15 cellular contexts compared by ENCODE assay signal in genomic region chr1:209512821-209513220, GRCh38.
DNase-seq lines count a peak whose midpoint lies in the region; ATAC-seq and TF ChIP-seq lines count a peak whose summit lies in the region.
"Had no signal": no experiment of that assay in that cellular context is flagged by ENCODE, and none has a peak within 500 bp of the region (broad histone marks: within the 10 kb centered on the region; RNA-seq: fewer than 3 reads in every experiment).

No MANE protein-coding gene starts in this region.

- H3K36me3 Mint-ChIP-seq in HFFc6 (ENCODE audit: low read depth), result no peaks in the 10 kb centered on the region

- peak overlapping the region; percentile 73 for H3K27ac Mint-ChIP-seq in HFFc6
- H3K27ac Mint-ChIP-seq: T-helper 17 cell had no signal

- TF ChIP-seq CTCF in HFFc6 (IDR thresholded peaks at IDR 0.05), result no peak
- no peak for TF ChIP-seq CTCF in esophagus muscularis mucosa (IDR thresholded peaks at IDR 0.05)
- no peak for TF ChIP-seq CTCF in breast epithelium (IDR thresholded peaks at IDR 0.05)

- no peaks in the 10 kb centered on the region for H3K36me3 ChIP-seq in ACC112 (ENCODE audit: insufficient read depth, low read length)
- no peaks in the 10 kb centered on the region for H3K36me3 ChIP-seq in esophagus muscularis mucosa
- no peaks in the 10 kb centered on the region for H3K36me3 ChIP-seq in breast epithelium
- H3K36me3 ChIP-seq: HAP-1, SJCRH30 had no signal

- H3K4me1 ChIP-seq in ACC112 (ENCODE audit: control insufficient read depth, insufficient read depth, low read length, unreplicated experiment) (no peaks in the 10 kb centered on the region), esophagus muscularis mucosa (no peaks in the 10 kb centered on the region), breast epithelium (no peaks in the 10 kb centered on the region)
- H3K4me1 ChIP-seq: HAP-1 had no signal

- H3K27me3 ChIP-seq in ACC112 (ENCODE audit: insufficient read depth, low read length) (peaks cover 34% of the 10 kb centered on the region; the same call in 1 of the 2 replicates), esophagus muscularis mucosa (peaks cover 0 to 9% (median 0%) of the 10 kb centered on the region in 4 donors), breast epithelium (no peaks in the 10 kb centered on the region)
- H3K27me3 ChIP-seq: SJCRH30 had no signal

- H3K79me2 ChIP-seq in ACC112 (ENCODE audit: control insufficient read depth, insufficient read depth, low read length, unreplicated experiment), result no peaks in the 10 kb centered on the region

- peak; percentile 24 for DNase-seq in HFFc6
- peak; percentile 29 for DNase-seq in OCI-M1 (lab: John Stamatoyannopoulos, UW)
- DNase-seq in esophagus muscularis mucosa (ENCODE audit: extremely low spot score), result peak; percentile 50
- DNase-seq in HUDEP-2 (lab: John Stamatoyannopoulos, UW; ENCODE audit: unreplicated experiment in 76 of 76), result no peak
- no peak for DNase-seq in breast epithelium (ENCODE audit: low spot score in 2 of 2)
- no peak for DNase-seq in G401 (ENCODE audit: low spot score)
- DNase-seq: DND-41, GOT3, KG1, T-helper 17 cell had no signal

- H3K9me3 ChIP-seq in esophagus muscularis mucosa, result no peaks in the 10 kb centered on the region
- no peaks in the 10 kb centered on the region for H3K9me3 ChIP-seq in breast epithelium
- H3K9me3 ChIP-seq: HAP-1 had no signal

- peak overlapping the region; percentile 30 for H3K4me3 Mint-ChIP-seq in HFFc6
- H3K4me3 Mint-ChIP-seq: T-helper 17 cell had no signal

- no peak for TF ChIP-seq POLR2A in esophagus muscularis mucosa (IDR thresholded peaks at IDR 0.05; ENCODE audit: low read depth)
- TF ChIP-seq POLR2A in breast epithelium (IDR thresholded peaks at IDR 0.05), result no peak

- in situ Hi-C loops in G401 (cut with HindIII; ENCODE audit: low sequenced_read_pairs), result no loop called here

- peaks cover 26% of the 10 kb centered on the region for H3K4me1 Mint-ChIP-seq in HFFc6 (ENCODE audit: low read depth)

- TF ChIP-seq EP300 in esophagus muscularis mucosa (IDR thresholded peaks at IDR 0.05), result no peak

- H3K27me3 Mint-ChIP-seq in HFFc6 (ENCODE audit: insufficient read depth), result peaks cover 26% of the 10 kb centered on the region

- H3K27ac ChIP-seq in ACC112 (ENCODE audit: low read depth, low read length) (no peak overlapping the region), esophagus muscularis mucosa (replicated peaks in 1 of 4) (no peak overlapping the region), breast epithelium (no peak overlapping the region)
- H3K27ac ChIP-seq: SJCRH30 had no signal

- peak overlapping the region; percentile 20 for H2AFZ ChIP-seq in ACC112 (ENCODE audit: low read length, unreplicated experiment)

- H3K9me3 Mint-ChIP-seq in HFFc6, result no peaks in the 10 kb centered on the region

- H3K4me3 ChIP-seq in ACC112 (ENCODE audit: low read depth, low read length), result no peak overlapping the region
- H3K4me3 ChIP-seq in esophagus muscularis mucosa, result no peak overlapping the region
- no peak overlapping the region for H3K4me3 ChIP-seq in breast epithelium
- H3K4me3 ChIP-seq: HAP-1, SJCRH30 had no signal

- ATAC-seq in HG02610 (IDR thresholded peaks at IDR 0.05; ENCODE audit: unreplicated experiment), result no peak
- ATAC-seq: Right ventricle myocardium inferior, T-helper 17 cell had no signal

- 74% methylated on average over 6 of the region's 6 CpGs for WGBS in esophagus muscularis mucosa

- intact Hi-C loops in esophagus muscularis mucosa (cut with DNase I), result no loop called here
- intact Hi-C loops in breast epithelium (cut with DNase I; ENCODE audit: low total_unique reads), result no loop called here

Comparison
In these comparisons a context has a peak if more than half of its experiments do, and no peak if none do; other contexts are left out.
1. DNase-seq: peak in HFFc6 (single experiment), OCI-M1 (single experiment) and esophagus muscularis mucosa (single experiment); none in HUDEP-2 (0 of 76), breast epithelium (0 of 2) and G401 (single experiment).